ENCODE assay signal across 8 cellular contexts in the genomic region with DNA sequence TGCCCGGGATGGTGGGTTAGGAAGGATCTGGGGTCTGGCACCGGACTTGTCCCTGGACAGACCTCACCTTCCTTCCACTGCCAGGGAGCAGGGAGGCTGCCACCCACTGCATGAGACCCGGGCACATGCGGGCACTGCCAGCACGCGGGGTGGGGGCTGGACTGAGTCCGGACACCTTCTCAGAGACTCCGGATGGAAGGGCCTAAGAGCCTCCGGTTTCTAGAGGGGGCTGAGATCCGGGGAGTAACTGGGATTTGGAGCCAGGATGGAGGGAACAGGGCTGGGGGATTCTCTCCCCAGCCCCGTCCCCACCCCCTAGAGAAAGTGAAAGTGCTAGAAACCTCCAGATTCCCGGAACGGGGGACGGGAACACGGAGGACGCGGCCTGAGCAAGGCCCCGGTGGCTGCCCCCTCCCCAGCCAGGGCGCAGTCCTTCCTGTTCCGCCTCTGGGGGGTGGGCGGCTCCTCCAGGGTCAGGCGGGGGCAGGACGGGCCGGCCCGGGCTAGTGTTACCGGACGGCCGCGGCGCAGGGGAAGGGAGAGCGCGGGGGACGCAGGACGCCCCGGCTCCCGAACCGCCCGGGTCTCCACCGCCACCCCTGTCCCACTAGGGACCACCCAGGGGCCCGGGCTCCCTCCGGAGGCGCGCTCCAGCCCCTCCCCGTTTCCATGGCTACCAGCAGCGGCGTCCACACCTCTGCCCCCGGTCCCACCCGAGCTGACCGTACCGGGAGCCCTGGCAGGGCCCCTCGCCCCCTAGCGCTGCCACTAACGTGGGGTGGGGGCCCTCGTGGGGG. TPM values are rescaled to one million over a fixed set of nuclear protein-coding genes. Genes with fewer than 3 reads are reported as not detected.
DNase-seq lines count a peak whose midpoint lies in the region; ATAC-seq, FAIRE-seq and TF ChIP-seq lines count a peak whose summit lies in the region.

No MANE protein-coding gene starts in this region.

- no peaks in the 10 kb centered on the region for H3K9me3 Mint-ChIP-seq in brain

- H3K4me1 Mint-ChIP-seq in brain, result peaks cover 35% of the 10 kb centered on the region

- H3K4me3 ChIP-seq in GM06990 (replicated peaks; ENCODE audit: low read depth, low read length) (peak overlapping the region; percentile 34), keratinocyte (ENCODE audit: control insufficient read depth in 2 of 3, extremely low read depth in 1 of 3, insufficient read depth in 2 of 3, low read depth in 1 of 3, low read length in 3 of 3) (peak overlapping the region; percentile 59 to 69 (median 67)), stomach (peak overlapping the region; percentile 82 to 98 (median 86))

- FAIRE-seq in keratinocyte (lab: Jason Lieb, UNC), result no peak

- dilution Hi-C loops in keratinocyte (cut with MboI; ENCODE audit: extremely low pct_ligation_motif_present, low sequenced_read_pairs), result no loop called here

- peaks cover 9% of the 10 kb centered on the region for H3K27me3 Mint-ChIP-seq in brain

- no peak for TF ChIP-seq POLR2A in stomach (IDR thresholded peaks at IDR 0.05)

- H3K4me1 ChIP-seq in keratinocyte (ENCODE audit: control insufficient read depth, extremely low read depth, insufficient read depth, low read length), result no peaks in the 10 kb centered on the region
- H3K4me1 ChIP-seq in stomach, result peaks cover 38 to 66% (median 64%) of the 10 kb centered on the region in 4 donors

- no peaks in the 10 kb centered on the region; the same call in 1 of the 2 replicates for H3K27me3 ChIP-seq in GM06990 (replicated peaks; ENCODE audit: control insufficient read depth, insufficient read depth, low read length)
- peaks cover 25% of the 10 kb centered on the region for H3K27me3 ChIP-seq in keratinocyte (ENCODE audit: control insufficient read depth, extremely low read depth, insufficient read depth, low read length)
- peaks cover 0 to 17% (median 0%) of the 10 kb centered on the region in 3 donors for H3K27me3 ChIP-seq in stomach

- peak overlapping the region; percentile 72 for H3K9ac ChIP-seq in keratinocyte (ENCODE audit: control insufficient read depth, extremely low read depth, insufficient read depth, low read length)

- H3K36me3 Mint-ChIP-seq in brain, result no peaks in the 10 kb centered on the region

- no peaks in the 10 kb centered on the region for H4K20me1 ChIP-seq in keratinocyte (ENCODE audit: control insufficient read depth, extremely low read depth, insufficient read depth, low read length)

- ATAC-seq in GM21786 (IDR thresholded peaks at IDR 0.05; ENCODE audit: unreplicated experiment), result peak; percentile 22

- no peak for TF ChIP-seq EP300 in stomach (IDR thresholded peaks at IDR 0.05)

- no peaks in the 10 kb centered on the region for H3K79me2 ChIP-seq in keratinocyte (ENCODE audit: control insufficient read depth, insufficient read depth, low read length)

- H3K9me3 ChIP-seq in keratinocyte (ENCODE audit: control insufficient read depth, low read depth, low read length), result no peaks in the 10 kb centered on the region
- no peaks in the 10 kb centered on the region for H3K9me3 ChIP-seq in stomach

- peak overlapping the region in 4 of 5 experiments; percentile 50 to 84 (median 82) for H3K27ac Mint-ChIP-seq in brain

- H3K4me3 Mint-ChIP-seq in brain, result peak overlapping the region; percentile 85 to 92 (median 86)

- intact Hi-C loops in stomach (cut with DNase I; ENCODE audit: low total_unique reads), result no loop called here

- H3K27ac ChIP-seq in keratinocyte (ENCODE audit: control insufficient read depth, insufficient read depth, low read length), result no peak overlapping the region
- peak overlapping the region; percentile 92 to 97 (median 95) for H3K27ac ChIP-seq in stomach

- H2AFZ ChIP-seq in keratinocyte (ENCODE audit: control insufficient read depth, low read length), result peak overlapping the region; percentile 5

- no peaks in the 10 kb centered on the region for H3K36me3 ChIP-seq in GM06990 (ENCODE audit: control insufficient read depth, insufficient read depth, low read length)
- no peaks in the 10 kb centered on the region for H3K36me3 ChIP-seq in keratinocyte (ENCODE audit: control insufficient read depth in 2 of 2, extremely low read depth in 1 of 2, insufficient read depth in 2 of 2, low read length in 2 of 2)
- H3K36me3 ChIP-seq in stomach, result no peaks in the 10 kb centered on the region

- DNase-seq in GM06990 (ENCODE audit: extremely low read depth, insufficient read length), result no peak
- DNase-seq in NCI-H69 (lab: John Stamatoyannopoulos, UW), result peak; percentile 21
- DNase-seq in keratinocyte (ENCODE audit: low read depth, low spot score), result no peak
- DNase-seq in stomach, result no peak
- no peak for DNase-seq in effector CD4-positive, alpha-beta T cell
- no peak for DNase-seq in NCI-H524 (lab: John Stamatoyannopoulos, UW)

- no peaks in the 10 kb centered on the region for H3K9me1 ChIP-seq in keratinocyte (ENCODE audit: control insufficient read depth, extremely low read depth, insufficient read depth, low read length)

- no peak for TF ChIP-seq CTCF in GM06990 (IDR thresholded peaks at IDR 0.05; ENCODE audit: insufficient read depth, low read length, poor library complexity, severe bottlenecking)
- TF ChIP-seq CTCF in brain (conservative IDR thresholded peaks at IDR 0.05), result no peak
- TF ChIP-seq CTCF in keratinocyte (optimal IDR thresholded peaks at IDR 0.05 in 1 of 3, IDR thresholded peaks at IDR 0.05 in 1 of 3, conservative IDR thresholded peaks at IDR 0.05 in 1 of 3; ENCODE audit: extremely low read depth in 1 of 3, insufficient read depth in 2 of 3, low read length in 3 of 3), result no peak
- no peak for TF ChIP-seq CTCF in stomach (IDR thresholded peaks at IDR 0.05)

- WGBS in stomach, 5 donors, result 1 to 5% (median 2%) methylated on average over 14 to 53 of the region's 54 CpGs

- H3K4me2 ChIP-seq in keratinocyte (ENCODE audit: control insufficient read depth, extremely low read depth, insufficient read depth, low read depth, low read length), result peak overlapping the region; percentile 64

RNA-seq across cellular contexts. Expression of a gene that starts 0.7 kb away (rescaled TPM):
- polyA plus RNA-seq in brain (ENCODE audit: insufficient read depth, low read depth, low replicate concordance) (80.0 TPM), keratinocyte (1.5 to 2.4 TPM (median 2.3 TPM) in 3 replicates), stomach (10 to 100 TPM in 2 of 3 donors, 1 to 10 TPM in 1; 4.7 to 12.4 (median 10.3) TPM)
- 10.5 TPM for polyA plus RNA-seq in keratinocyte (2011; ENCODE audit: low read depth)
- polyA plus RNA-seq in keratinocyte (2011; cell fraction: cytosol; rRNA removed), result 1.0 and 2.4 TPM in 2 replicates
- 10.4 and 14.6 TPM in 2 replicates for polyA plus RNA-seq in keratinocyte (2011; cell fraction: nucleus; rRNA removed)
- 5.6 and 8.6 TPM in 2 replicates for polyA plus RNA-seq in keratinocyte (2012; ENCODE audit: low replicate concordance)
- polyA minus RNA-seq in keratinocyte, result 4.6 to 11.4 TPM (median 5.0 TPM) in 3 replicates
- polyA minus RNA-seq in keratinocyte (2011; cell fraction: cytosol; rRNA and poly(A)+ RNA removed), result 6.7 TPM
- polyA minus RNA-seq in keratinocyte (2011; cell fraction: nucleus; rRNA and poly(A)+ RNA removed), result 17.5 and 20.8 TPM in 2 replicates
- total RNA-seq in stomach, result 100 to 1,000 TPM in 3 of 5 donors, 10 to 100 TPM in 2; 23.9 to 346 (median 126) TPM

Comparison
In these comparisons a context has a peak if more than half of its experiments do, and no peak if none do; other contexts are left out.
1. H3K4me3 ChIP-seq: peak in every context shown above with its lines; median percentile 86 in stomach; 67 in keratinocyte; 34 in GM06990.